Comparison of ENCODE assay signal across 8 cellular contexts in genomic region chr17:27793168-27793905, GRCh38. TPM values are rescaled to one million over a fixed set of nuclear protein-coding genes. Genes with fewer than 3 reads are reported as not detected.
DNase-seq lines count a peak whose midpoint lies in the region; ATAC-seq and TF ChIP-seq lines count a peak whose summit lies in the region.

No MANE protein-coding gene starts in this region.

- H3K4me1 Mint-ChIP-seq in memory B cell: peaks cover 6% of the 10 kb centered on the region
- H3K4me1 Mint-ChIP-seq in activated naive CD4-positive, alpha-beta T cell treated with anti-CD3 and anti-CD28 coated beads for 36 hours (ENCODE audit: low read depth): peaks cover 2% of the 10 kb centered on the region

- peak overlapping the region; percentile 71 for H3K4me3 Mint-ChIP-seq in memory B cell
- H3K4me3 Mint-ChIP-seq in activated naive CD4-positive, alpha-beta T cell treated with anti-CD3 and anti-CD28 coated beads for 36 hours: no peak overlapping the region

- H3K4me3 ChIP-seq in vagina: peak overlapping the region; percentile 24 to 27

- H3K36me3 Mint-ChIP-seq in memory B cell: peaks cover 2% of the 10 kb centered on the region
- no peaks in the 10 kb centered on the region for H3K36me3 Mint-ChIP-seq in activated naive CD4-positive, alpha-beta T cell treated with anti-CD3 and anti-CD28 coated beads for 36 hours (ENCODE audit: low read depth)

- H3K27me3 ChIP-seq in vagina: no peaks in the 10 kb centered on the region

- peaks cover 13% of the 10 kb centered on the region for H3K4me1 ChIP-seq in vagina

- peaks cover 32% of the 10 kb centered on the region for H3K27me3 Mint-ChIP-seq in memory B cell
- peaks cover 37% of the 10 kb centered on the region for H3K27me3 Mint-ChIP-seq in activated naive CD4-positive, alpha-beta T cell treated with anti-CD3 and anti-CD28 coated beads for 36 hours (ENCODE audit: low read depth)

- no peak for TF ChIP-seq CTCF in vagina (IDR thresholded peaks at IDR 0.05)

- H3K27ac Mint-ChIP-seq in memory B cell: no peak overlapping the region
- no peak overlapping the region for H3K27ac Mint-ChIP-seq in activated naive CD4-positive, alpha-beta T cell treated with anti-CD3 and anti-CD28 coated beads for 36 hours

- ATAC-seq in memory B cell (ENCODE audit: low read depth) (peak; percentile 22), GM19395 (IDR thresholded peaks at IDR 0.05; ENCODE audit: unreplicated experiment) (no peak)

- DNase-seq in stimulated activated CD4-positive, alpha-beta T cell treated with anti-CD3 and anti-CD28 coated beads, Interleukin-4, amount 100 ng/mL, for 4 hours: peak; percentile 13 to 30
- DNase-seq in stimulated activated CD4-positive, alpha-beta T cell treated with anti-CD3 and anti-CD28 coated beads, Interleukin-2, amount 100 ng/mL, for 48 hours: no peak
- DNase-seq in cerebellum (ENCODE audit: low spot score) (peak; percentile 37), memory B cell (ENCODE audit: low spot score in 2 of 2) (no peak), vagina (ENCODE audit: extremely low spot score in 2 of 2) (no peak), germinal center (ENCODE audit: low spot score) (no peak)
- DNase-seq in activated naive CD4-positive, alpha-beta T cell treated with anti-CD3 and anti-CD28 coated beads for 36 hours: no peak

- TF ChIP-seq POLR2A in vagina (IDR thresholded peaks at IDR 0.05): no peak

- intact Hi-C loops in vagina (cut with DNase I): no loop called here
- intact Hi-C loops in activated naive CD4-positive, alpha-beta T cell treated with anti-CD3 and anti-CD28 coated beads for 36 hours (cut with micrococcal nuclease): no loop called here

- no peaks in the 10 kb centered on the region for H3K9me3 ChIP-seq in vagina

- H3K27ac ChIP-seq in vagina: no peak overlapping the region

- no peaks in the 10 kb centered on the region for H3K36me3 ChIP-seq in vagina

- CTCF ChIA-PET in activated naive CD4-positive, alpha-beta T cell treated with anti-CD3 and anti-CD28 coated beads for 36 hours (lab: Charles Lee): interaction anchor here (0.9 to 5.5 kb wide), 4 partner anchors 10 to 139 kb away, joined by 3 to 40 read pairs (median 4); no protein-coding TSS in a partner anchor

- no peaks in the 10 kb centered on the region for H3K9me3 Mint-ChIP-seq in memory B cell
- no peaks in the 10 kb centered on the region for H3K9me3 Mint-ChIP-seq in activated naive CD4-positive, alpha-beta T cell treated with anti-CD3 and anti-CD28 coated beads for 36 hours

RNA-seq across cellular contexts. Expression of gene NOS2, which starts 7.0 kb away (rescaled TPM):
- total RNA-seq in cerebellum: 0.36 TPM
- total RNA-seq in vagina: not detected
- under 1 TPM; 0.05 to 0.07 TPM for total RNA-seq in activated naive CD4-positive, alpha-beta T cell treated with anti-CD3 and anti-CD28 coated beads for 36 hours

Comparison
In these comparisons a context has a peak if more than half of its experiments do, and no peak if none do; other contexts are left out.
1. DNase-seq: peak in stimulated activated CD4-positive, alpha-beta T cell treated with anti-CD3 and anti-CD28 coated beads, Interleukin-4, amount 100 ng/mL, for 4 hours (2 of 2) and cerebellum (single experiment); none in stimulated activated CD4-positive, alpha-beta T cell treated with anti-CD3 and anti-CD28 coated beads, Interleukin-2, amount 100 ng/mL, for 48 hours (0 of 2), memory B cell (0 of 2), vagina (0 of 2), activated naive CD4-positive, alpha-beta T cell treated with anti-CD3 and anti-CD28 coated beads for 36 hours (single experiment) and germinal center (single experiment).